29 cellular contexts compared by ENCODE assay signal in genomic region chr7:94779070-94779469, GRCh38.
"Had no signal": no experiment of that assay in that cellular context is flagged by ENCODE, and none has a peak within 500 bp of the region (broad histone marks: within the 10 kb centered on the region; RNA-seq: fewer than 3 reads in every experiment).

No MANE protein-coding gene starts in this region.

- H3K27ac ChIP-seq: coronary artery, esophagus squamous epithelium, gastrocnemius medialis, heart left ventricle, psoas muscle, sigmoid colon, stomach, thyroid gland had no signal

- H3K9me3 Mint-ChIP-seq: central memory CD8-positive, alpha-beta T cell; memory B cell; natural killer cell; stimulated activated effector memory CD8-positive, alpha-beta T cell treated with anti-CD3 and anti-CD28 coated beads, Interleukin-12 subunit alpha, Interleukin-12 subunit beta, amount 100 ng/mL, for 72 hours had no signal

- H3K27me3 Mint-ChIP-seq: central memory CD8-positive, alpha-beta T cell; memory B cell; type B pancreatic cell had no signal

- H3K4me3 ChIP-seq: coronary artery, esophagus squamous epithelium, gastrocnemius medialis, heart left ventricle, lung, ovary, psoas muscle, sigmoid colon, stomach, thyroid gland had no signal

- H3K36me3 Mint-ChIP-seq: memory B cell; natural killer cell; stimulated activated effector memory CD8-positive, alpha-beta T cell treated with anti-CD3 and anti-CD28 coated beads, Interleukin-12 subunit alpha, Interleukin-12 subunit beta, amount 100 ng/mL, for 72 hours; type B pancreatic cell had no signal

- H3K4me1 ChIP-seq: esophagus squamous epithelium, gastrocnemius medialis, psoas muscle, sigmoid colon, stomach, thyroid gland had no signal

- H3K27ac Mint-ChIP-seq: memory B cell; natural killer cell; stimulated activated effector memory CD8-positive, alpha-beta T cell treated with anti-CD3 and anti-CD28 coated beads, Interleukin-12 subunit alpha, Interleukin-12 subunit beta, amount 100 ng/mL, for 72 hours; type B pancreatic cell had no signal

- DNase-seq: dermis blood vessel endothelial cell; effector memory CD4-positive, alpha-beta T cell; erythroblast; esophagus squamous epithelium; foreskin fibroblast; gastrocnemius medialis; heart left ventricle; hippocampal formation; islet precursor cell; kidney glomerular epithelial cell; left colon; natural killer cell; occipital lobe; ovary; posterior cingulate gyrus; psoas muscle; right cardiac atrium; sigmoid colon; stimulated activated CD4-positive, alpha-beta T cell treated with anti-CD3 and anti-CD28 coated beads, Interleukin-2, amount 100 ng/mL, for 24 hours; stimulated activated CD4-positive, alpha-beta T cell treated with anti-CD3 and anti-CD28 coated beads, Interleukin-4, amount 100 ng/mL, for 24 hours; stimulated activated naive CD4-positive, alpha-beta T cell treated with Interleukin-2 at 50 U/mL for 16 hours; stomach; thyroid gland had no signal

- H3K27me3 ChIP-seq: esophagus squamous epithelium, gastrocnemius medialis, heart left ventricle, ovary, sigmoid colon, stomach, thyroid gland had no signal

- H3K4me1 Mint-ChIP-seq: central memory CD8-positive, alpha-beta T cell; memory B cell; natural killer cell; stimulated activated effector memory CD8-positive, alpha-beta T cell treated with anti-CD3 and anti-CD28 coated beads, Interleukin-12 subunit alpha, Interleukin-12 subunit beta, amount 100 ng/mL, for 72 hours had no signal

- H3K36me3 ChIP-seq: esophagus squamous epithelium, gastrocnemius medialis, heart left ventricle, ovary, sigmoid colon, stomach, thyroid gland had no signal

- H3K4me3 Mint-ChIP-seq: central memory CD8-positive, alpha-beta T cell; memory B cell; natural killer cell; stimulated activated effector memory CD8-positive, alpha-beta T cell treated with anti-CD3 and anti-CD28 coated beads, Interleukin-12 subunit alpha, Interleukin-12 subunit beta, amount 100 ng/mL, for 72 hours; type B pancreatic cell had no signal

- H3K9me3 ChIP-seq: esophagus squamous epithelium, gastrocnemius medialis, ovary, psoas muscle, sigmoid colon, stomach, thyroid gland had no signal
